Comparison of ENCODE assay signal across 1 cellular context in genomic region chr21:41166947-41167346, GRCh38.
TF ChIP-seq lines count a peak whose summit lies in the region.

No MANE protein-coding gene starts in this region.

TF ChIP-seq in HEK293, 187 proteins besides CTCF, POLR2A, EP300 and RAD21 (continued from another document):
- TF ChIP-seq ZNF16 (tag by site-specific recombination; IDR thresholded peaks at IDR 0.05; ENCODE audit: low read depth) (no peak), ZBTB44 (tag by site-specific recombination; IDR thresholded peaks at IDR 0.05) (no peak), BCL11B (tag by site-specific recombination; IDR thresholded peaks at IDR 0.05; ENCODE audit: low read depth) (no peak)
